ENCODE assay signal across 13 cellular contexts in the genomic region with DNA sequence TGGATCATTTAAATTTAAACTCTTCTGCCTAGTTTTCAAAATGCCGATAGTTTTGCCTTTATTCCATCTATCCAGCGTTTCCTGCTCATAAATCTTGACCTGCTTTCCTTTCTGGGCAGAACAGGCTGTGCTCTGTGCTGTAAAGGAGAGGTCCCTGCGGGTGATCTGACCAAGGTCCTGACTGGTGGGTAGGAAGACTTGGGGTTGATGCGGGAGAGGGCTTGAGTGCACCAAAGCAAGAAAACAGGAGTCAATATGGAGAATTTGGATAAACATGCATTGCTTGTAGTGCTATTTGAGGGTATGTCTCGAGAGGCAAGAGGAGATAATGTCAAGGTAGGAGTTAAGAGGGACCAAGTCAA.
DNase-seq lines count a peak whose midpoint lies in the region; ATAC-seq and TF ChIP-seq lines count a peak whose summit lies in the region.
"Had no signal": no experiment of that assay in that cellular context is flagged by ENCODE, and none has a peak within 500 bp of the region (broad histone marks: within the 10 kb centered on the region; RNA-seq: fewer than 3 reads in every experiment).

No MANE protein-coding gene starts in this region.

- H3K4me3 ChIP-seq in BLaER1 (no peak overlapping the region), RWPE2 (ENCODE audit: severe bottlenecking) (no peak overlapping the region), uterus (no peak overlapping the region)
- H3K4me3 ChIP-seq: ovary had no signal

- no peaks in the 10 kb centered on the region for H4K20me1 ChIP-seq in BLaER1

- peak overlapping the region; percentile 69 for H3K4me2 ChIP-seq in BLaER1

- H3K9ac ChIP-seq in BLaER1, result no peak overlapping the region

- H3K9me3 ChIP-seq in BLaER1, result no peaks in the 10 kb centered on the region
- no peaks in the 10 kb centered on the region for H3K9me3 ChIP-seq in RWPE2 (ENCODE audit: severe bottlenecking)
- no peaks in the 10 kb centered on the region for H3K9me3 ChIP-seq in uterus
- H3K9me3 ChIP-seq: ovary had no signal

- TF ChIP-seq CTCF in RWPE2 (IDR thresholded peaks at IDR 0.05; ENCODE audit: poor library complexity, severe bottlenecking) (no peak), endothelial cell (IDR thresholded peaks at IDR 0.05; ENCODE audit: unreplicated experiment) (no peak), uterus (IDR thresholded peaks at IDR 0.05) (no peak)

- no peak overlapping the region for H3K4me3 Mint-ChIP-seq in endothelial cell (ENCODE audit: unreplicated experiment)

- H3K27ac ChIP-seq in BLaER1, result no peak overlapping the region
- H3K27ac ChIP-seq in RWPE2 (ENCODE audit: poor library complexity, severe bottlenecking), result no peak overlapping the region
- no peak overlapping the region for H3K27ac ChIP-seq in uterus
- H3K27ac ChIP-seq: ovary, RWPE1 had no signal

- no peak overlapping the region for H3K27ac Mint-ChIP-seq in endothelial cell (ENCODE audit: unreplicated experiment)

- ATAC-seq in GM21360 (IDR thresholded peaks at IDR 0.05; ENCODE audit: unreplicated experiment), result peak; percentile 5
- peak; percentile 2 for ATAC-seq in HG03039 (IDR thresholded peaks at IDR 0.05; ENCODE audit: unreplicated experiment)
- 0 out of 3 replicates have a peak, but pooled peaks have one; percentile 15 for ATAC-seq in RWPE2 (ENCODE audit: low read depth)

- no peaks in the 10 kb centered on the region for H3K27me3 Mint-ChIP-seq in endothelial cell (ENCODE audit: unreplicated experiment)

- H3K27me3 ChIP-seq in BLaER1 (no peaks in the 10 kb centered on the region), RWPE2 (ENCODE audit: insufficient read depth, poor library complexity, severe bottlenecking) (no peaks in the 10 kb centered on the region), uterus (no peaks in the 10 kb centered on the region)
- H3K27me3 ChIP-seq: ovary had no signal

- intact Hi-C loops in uterus (cut with DNase I; ENCODE audit: low total_unique reads), result no loop called here

- no peaks in the 10 kb centered on the region for H3K36me3 ChIP-seq in BLaER1
- H3K36me3 ChIP-seq in RWPE2 (ENCODE audit: low read depth), result no peaks in the 10 kb centered on the region
- no peaks in the 10 kb centered on the region for H3K36me3 ChIP-seq in uterus
- H3K36me3 ChIP-seq: ovary had no signal

- H3K4me1 Mint-ChIP-seq in endothelial cell (ENCODE audit: unreplicated experiment), result peaks cover 5% of the 10 kb centered on the region

- H3K9me3 Mint-ChIP-seq in endothelial cell (ENCODE audit: unreplicated experiment), result no peaks in the 10 kb centered on the region

- H3K4me1 ChIP-seq in BLaER1 (peaks cover 57% of the 10 kb centered on the region), RWPE2 (ENCODE audit: insufficient read depth, poor library complexity, severe bottlenecking) (peaks cover 33% of the 10 kb centered on the region), uterus (no peaks in the 10 kb centered on the region)

- DNase-seq in RWPE2 (ENCODE audit: low spot score), result no peak
- DNase-seq in NCI-H1417 treated with DMSO at 0.1 percent for 48 hours (lab: John Stamatoyannopoulos, UW), result no peak
- no peak for DNase-seq in COLO668 (lab: John Stamatoyannopoulos, UW; ENCODE audit: unreplicated experiment)
- DNase-seq in endothelial cell (ENCODE audit: low spot score), result no peak
- DNase-seq in uterus, result no peak
- DNase-seq: DND-41; NCI-H446; ovary; stimulated activated naive CD4-positive, alpha-beta T cell treated with Interleukin-2 at 50 U/mL for 16 hours had no signal

- no peaks in the 10 kb centered on the region for H3K36me3 Mint-ChIP-seq in endothelial cell (ENCODE audit: low read depth, unreplicated experiment)

- no peak for TF ChIP-seq POLR2A in uterus (IDR thresholded peaks at IDR 0.05)
